In the genomic region with DNA sequence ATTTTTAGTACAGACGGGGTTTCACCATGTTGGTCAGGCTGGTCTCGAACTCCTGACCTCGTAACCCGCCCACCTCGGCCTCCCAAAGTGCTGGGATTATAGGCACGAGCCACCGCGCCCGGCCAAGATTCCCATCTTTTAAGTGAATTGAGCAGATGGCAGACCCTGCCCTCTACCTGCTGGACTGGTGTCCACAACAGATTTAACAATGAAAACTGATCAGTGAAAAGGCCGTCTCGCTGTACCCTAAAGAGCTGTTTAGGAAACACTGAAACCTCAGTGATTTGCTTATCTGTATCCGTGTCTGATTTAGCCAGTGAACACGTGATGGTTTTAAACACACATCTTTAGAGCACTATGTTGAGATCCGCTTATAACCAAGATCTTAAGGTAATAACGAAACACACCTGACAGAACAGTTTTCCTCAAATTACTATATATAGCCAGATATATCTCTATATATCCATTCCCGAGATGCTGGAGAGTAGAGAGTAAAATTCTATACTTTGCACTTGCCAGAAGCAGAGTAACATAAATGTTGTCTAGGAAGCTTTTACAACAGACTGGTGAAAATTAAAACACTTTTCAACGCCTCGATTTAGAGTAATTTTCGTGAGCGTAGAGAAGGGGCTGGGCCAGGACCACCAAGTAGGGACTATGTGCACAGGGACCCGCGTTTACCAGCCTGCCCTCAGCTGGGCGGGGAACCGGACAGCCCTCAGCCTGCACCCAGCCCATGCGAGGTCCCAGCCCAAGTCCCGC, we compare ENCODE assay signal across 8 cellular contexts. TPM values are rescaled to one million over a fixed set of nuclear protein-coding genes. Genes with fewer than 3 reads are reported as not detected.
A peak's percentile ranks its signal among the peaks of the same experiment; 100 is the strongest.
DNase-seq lines count a peak whose midpoint lies in the region; ATAC-seq and TF ChIP-seq lines count a peak whose summit lies in the region.

No MANE protein-coding gene starts in this region.

- no peaks in the 10 kb centered on the region for H3K27me3 ChIP-seq in BJ (ENCODE audit: control insufficient read depth, insufficient read depth, low read length)

- no peaks in the 10 kb centered on the region for H3K36me3 ChIP-seq in BJ (ENCODE audit: control insufficient read depth, insufficient read depth, low read length)

- peaks cover 22% of the 10 kb centered on the region for H3K4me1 Mint-ChIP-seq in activated naive CD8-positive, alpha-beta T cell (ENCODE audit: low read depth)
- H3K4me1 Mint-ChIP-seq in progenitor cell of endocrine pancreas (ENCODE audit: low read depth) = peaks cover 7% of the 10 kb centered on the region

- no peaks in the 10 kb centered on the region for H3K9me3 Mint-ChIP-seq in activated naive CD8-positive, alpha-beta T cell (ENCODE audit: low read depth)
- H3K9me3 Mint-ChIP-seq in progenitor cell of endocrine pancreas (ENCODE audit: low read depth) = no peaks in the 10 kb centered on the region

- no peaks in the 10 kb centered on the region for H3K27me3 Mint-ChIP-seq in activated naive CD8-positive, alpha-beta T cell
- no peaks in the 10 kb centered on the region for H3K27me3 Mint-ChIP-seq in progenitor cell of endocrine pancreas

- peaks cover 3% of the 10 kb centered on the region for H3K36me3 Mint-ChIP-seq in activated naive CD8-positive, alpha-beta T cell
- no peaks in the 10 kb centered on the region for H3K36me3 Mint-ChIP-seq in progenitor cell of endocrine pancreas (ENCODE audit: insufficient read depth)

- peak overlapping the region; percentile 99 for H3K27ac Mint-ChIP-seq in activated naive CD8-positive, alpha-beta T cell
- peak overlapping the region; percentile 97 for H3K27ac Mint-ChIP-seq in progenitor cell of endocrine pancreas

- POLR2A ChIA-PET in BJ (lab: Charles Lee) = no interaction called here

- H3K4me3 Mint-ChIP-seq in activated naive CD8-positive, alpha-beta T cell = peak overlapping the region; percentile 94
- peak overlapping the region; percentile 80 for H3K4me3 Mint-ChIP-seq in progenitor cell of endocrine pancreas (ENCODE audit: low read depth)

- peak overlapping the region; percentile 93 for H3K4me3 ChIP-seq in BJ (ENCODE audit: low read depth, low read length)

- CTCF ChIA-PET in BJ (lab: Yijun Ruan, JAX) = interaction anchor here (1.7 kb wide), 1 partner anchor 21 kb away, joined by 6 read pairs; no protein-coding TSS in a partner anchor

- intact Hi-C loops in left cardiac atrium (cut with DNase I) = loop anchor here in 1 of 2 donors (10.0 kb wide), 1 partner anchor 328 kb away; no protein-coding TSS in a partner anchor

- TF ChIP-seq CTCF in BJ (IDR thresholded peaks at IDR 0.05; ENCODE audit: insufficient read depth, low read depth, low read length) (no peak), progenitor cell of endocrine pancreas (IDR thresholded peaks at IDR 0.05; ENCODE audit: unreplicated experiment) (no peak)

- no peak for DNase-seq in BJ (ENCODE audit: low read depth)
- peak; percentile 76 to 86 for DNase-seq in NCI-H2081 (lab: John Stamatoyannopoulos, UW)
- peak; percentile 81 for DNase-seq in left cardiac atrium
- no peak for DNase-seq in progenitor cell of endocrine pancreas (ENCODE audit: low spot score, unreplicated experiment)
- DNase-seq in OCI-M2 (lab: John Stamatoyannopoulos, UW; ENCODE audit: unreplicated experiment) = no peak

- ATAC-seq in GM18499 (IDR thresholded peaks at IDR 0.05; ENCODE audit: insufficient read depth, unreplicated experiment) (peak; percentile 29), HG02840 (IDR thresholded peaks at IDR 0.05; ENCODE audit: low FRiP score, unreplicated experiment) (peak; percentile 48), left cardiac atrium (peak; percentile 87 to 92)

RNA-seq across cellular contexts. Expression of gene FAM161A, which starts 0.6 kb away (rescaled TPM):
- polyA plus RNA-seq in BJ (2011; rRNA removed) = 0.20 and 0.33 TPM in 2 replicates
- polyA minus RNA-seq in BJ (2011; rRNA and poly(A)+ RNA removed) = 0.09 and 0.21 TPM in 2 replicates
- total RNA-seq in left cardiac atrium (1 to 10 TPM in 1 of 2 donors, under 1 TPM in 1; 0.74 to 1.5 TPM), progenitor cell of endocrine pancreas (19.0 and 23.7 TPM in 2 replicates)

RNA-seq across cellular contexts. Expression of gene CCT4, which starts 35.2 kb away (rescaled TPM):
- 61.0 and 108 TPM in 2 replicates for polyA plus RNA-seq in BJ (2011; rRNA removed)
- polyA minus RNA-seq in BJ (2011; rRNA and poly(A)+ RNA removed) = 41.1 and 43.3 TPM in 2 replicates
- 100 to 1,000 TPM in 1 of 2 donors, 10 to 100 TPM in 1; 96.8 to 110 TPM for total RNA-seq in left cardiac atrium
- total RNA-seq in progenitor cell of endocrine pancreas = 166 and 167 TPM in 2 replicates

RNA-seq across cellular contexts. Expression of gene COMMD1, which starts 52.2 kb away (rescaled TPM):
- polyA plus RNA-seq in BJ (2011; rRNA removed) = 44.6 and 50.5 TPM in 2 replicates
- 15.5 and 16.7 TPM in 2 replicates for polyA minus RNA-seq in BJ (2011; rRNA and poly(A)+ RNA removed)
- total RNA-seq in left cardiac atrium (10 to 100 TPM; 48.6 to 51.8 TPM), progenitor cell of endocrine pancreas (33.0 and 34.9 TPM in 2 replicates)

Comparison
In these comparisons a context has a peak if more than half of its experiments do, and no peak if none do; other contexts are left out.
1. DNase-seq: peak in NCI-H2081 (2 of 2) and left cardiac atrium (single experiment); none in BJ (single experiment), progenitor cell of endocrine pancreas (single experiment) and OCI-M2 (single experiment).
2. ATAC-seq: peak in every context shown above with its lines; median percentile 90 in left cardiac atrium; 48 in HG02840; 29 in GM18499.